16 cellular contexts compared by ENCODE assay signal in the genomic region with DNA sequence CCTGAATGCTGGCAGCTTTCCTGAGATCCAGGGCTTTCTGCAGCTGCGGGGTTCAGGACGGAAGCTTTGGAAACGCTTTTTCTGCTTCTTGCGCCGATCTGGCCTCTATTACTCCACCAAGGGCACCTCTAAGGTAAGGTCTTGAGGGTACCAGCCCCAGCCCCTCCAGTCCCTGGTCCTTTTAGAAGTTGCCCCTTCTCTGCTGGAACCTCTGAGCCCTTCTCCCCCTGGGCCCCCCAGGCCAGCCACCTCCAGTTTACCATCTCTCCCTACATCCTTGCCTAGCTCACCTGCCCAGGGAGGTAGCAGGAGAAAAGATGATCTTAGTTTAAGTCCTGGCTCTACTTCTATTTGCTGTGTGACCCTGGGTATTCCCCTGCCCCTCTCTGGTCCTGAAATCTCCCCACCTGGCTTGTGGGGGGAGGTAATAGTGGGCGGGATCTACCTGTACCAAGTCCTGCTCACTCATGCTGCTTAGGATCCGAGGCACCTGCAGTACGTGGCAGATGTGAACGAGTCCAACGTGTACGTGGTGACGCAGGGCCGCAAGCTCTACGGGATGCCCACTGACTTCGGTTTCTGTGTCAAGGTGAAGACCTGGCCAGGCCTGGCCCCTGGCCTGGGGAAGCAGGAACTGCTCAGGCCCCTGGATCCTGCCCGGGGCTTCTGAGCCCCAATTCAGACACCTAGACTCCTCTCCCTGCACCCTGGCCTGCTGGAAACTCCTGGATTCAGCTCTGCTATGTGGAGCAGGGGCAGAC. TPM values are rescaled to one million over a fixed set of nuclear protein-coding genes. Genes with fewer than 3 reads are reported as not detected.
DNase-seq lines count a peak whose midpoint lies in the region; ATAC-seq, FAIRE-seq and TF ChIP-seq lines count a peak whose summit lies in the region.
"Had no signal": no experiment of that assay in that cellular context is flagged by ENCODE, and none has a peak within 500 bp of the region (broad histone marks: within the 10 kb centered on the region; RNA-seq: fewer than 3 reads in every experiment).

No MANE protein-coding gene starts in this region.

- DNase-seq in H7 (peak; percentile 12), RWPE1 (ENCODE audit: low spot score) (no peak), neuronal stem cell (ENCODE audit: low spot score) (no peak), RCC 7860 (ENCODE audit: low spot score) (no peak)
- no peak for DNase-seq in activated CD4-positive, CD25-positive, alpha-beta regulatory T cell treated with anti-CD3 and anti-CD28 coated beads, Interleukin-2, amount 50 U/mL, for 72 hours
- DNase-seq: ACHN; C1 segment of cervical spinal cord; CD8-positive, alpha-beta memory T cell; NCI-H1417 treated with DMSO at 0.1 percent for 48 hours; NCI-H187 treated with DMSO at 0.1 percent for 48 hours; NCI-H2227 treated with DMSO at 0.1 percent for 48 hours; NCI-H510A treated with DMSO at 0.1 percent for 48 hours; RPMI8226 had no signal

- no peak for ATAC-seq in GM21367 (IDR thresholded peaks at IDR 0.05; ENCODE audit: unreplicated experiment)

- H3K79me1 ChIP-seq in neuronal stem cell (ENCODE audit: low read depth, low read length): peaks cover 3% of the 10 kb centered on the region

- H3K18ac ChIP-seq in neuronal stem cell (ENCODE audit: low read length): no peak overlapping the region

- CTCF ChIA-PET in RWPE1 (lab: Yijun Ruan, JAX): interaction anchor here (1.4 kb wide), 1 partner anchor 14 kb away, joined by 4 read pairs; no protein-coding TSS in a partner anchor

- H3K4me3 ChIP-seq in H7 (ENCODE audit: insufficient read depth, low read depth, low read length): no peak overlapping the region
- H3K4me3 ChIP-seq in neuronal stem cell (ENCODE audit: low read length in 2 of 2): no peak overlapping the region

- FAIRE-seq in RCC 7860 (lab: Jason Lieb, UNC): no peak
- FAIRE-seq: D721Med had no signal

- H2BK5ac ChIP-seq in neuronal stem cell (ENCODE audit: low read length): no peak overlapping the region

- H3K27me3 ChIP-seq in H7 (ENCODE audit: control insufficient read depth, insufficient read depth, low read length) (no peaks in the 10 kb centered on the region), neuronal stem cell (ENCODE audit: control insufficient read depth in 3 of 3, insufficient read depth in 3 of 3, low read depth in 1 of 3, low read length in 3 of 3) (peaks cover 0 to 77% (median 13%) of the 10 kb centered on the region in 3 experiments)

- no peak for TF ChIP-seq CTCF in RWPE1 (conservative IDR thresholded peaks at IDR 0.05; ENCODE audit: low read depth)

- no CpG with 5 or more reads among the region's 16 CpGs for WGBS in neuronal stem cell (ENCODE audit: extremely low coverage in 2 of 2, insufficient read length in 2 of 2, insufficient replicate concordance in 1 of 2), 2 donors

- H3K4me1 ChIP-seq in neuronal stem cell (ENCODE audit: control insufficient read depth in 2 of 2, insufficient read depth in 1 of 2, low read depth in 1 of 2, low read length in 2 of 2): peaks cover 9 to 18% of the 10 kb centered on the region in 2 donors

- no peaks in the 10 kb centered on the region for H3K9me3 ChIP-seq in neuronal stem cell (replicated peaks in 1 of 2; ENCODE audit: control insufficient read depth in 2 of 2, insufficient read depth in 1 of 2, low read depth in 1 of 2, low read length in 2 of 2)

- POLR2A ChIA-PET in RWPE1 (lab: Yijun Ruan, JAX; ENCODE audit: low non-redundant PET): interaction anchor here (0.6 kb wide), 1 partner anchor 49 kb away, joined by 7 read pairs; no protein-coding TSS in a partner anchor

- no peak overlapping the region for H3K4ac ChIP-seq in neuronal stem cell (ENCODE audit: low read length)

- H4K8ac ChIP-seq in neuronal stem cell (ENCODE audit: low read depth, low read length): no peak overlapping the region

- H3K23ac ChIP-seq in neuronal stem cell (ENCODE audit: low read depth, low read length, poor library complexity): no peak overlapping the region

- peak overlapping the region; percentile 45 for H3K9ac ChIP-seq in neuronal stem cell (ENCODE audit: low read depth, low read length, poor library complexity)

- H4K91ac ChIP-seq in neuronal stem cell (ENCODE audit: low read depth, low read length, poor library complexity): no peak overlapping the region

- H3K14ac ChIP-seq in neuronal stem cell (ENCODE audit: low read length): no peak overlapping the region

- H3K27ac ChIP-seq in RWPE1 (0 out of 2 replicates have a peak overlapping the region, but pooled peaks have one; percentile 35), neuronal stem cell (replicated peaks; ENCODE audit: low read length) (no peak overlapping the region)

- no peak overlapping the region for H2BK12ac ChIP-seq in neuronal stem cell (ENCODE audit: low read length)

- H3K36me3 ChIP-seq in H7 (replicated peaks; ENCODE audit: control insufficient read depth, insufficient read depth, low read length): peaks cover 28% of the 10 kb centered on the region
- H3K36me3 ChIP-seq in neuronal stem cell (replicated peaks in 1 of 2; ENCODE audit: control insufficient read depth in 2 of 2, insufficient read depth in 2 of 2, low read length in 2 of 2): no peaks in the 10 kb centered on the region

- no peak overlapping the region for H2BK120ac ChIP-seq in neuronal stem cell (ENCODE audit: low read depth, low read length)

- no peak overlapping the region for H2BK15ac ChIP-seq in neuronal stem cell (ENCODE audit: low read length)

- no peak overlapping the region for H3K4me2 ChIP-seq in neuronal stem cell (ENCODE audit: insufficient read depth, low read length, poor library complexity, severe bottlenecking)

- no peak overlapping the region for H2AK5ac ChIP-seq in neuronal stem cell (ENCODE audit: low read depth, low read length)

- H2AFZ ChIP-seq in neuronal stem cell (ENCODE audit: low read length): no peak overlapping the region

RNA-seq across cellular contexts. Expression of a gene that starts 6.5 kb away (rescaled TPM):
- total RNA-seq in H7 (2014; rRNA removed; shearing (Covaris generic)): 34.3 and 61.6 TPM in 2 replicates
- 5.9 TPM for polyA plus RNA-seq in neuronal stem cell (2013, experiment 1 of 2)
- polyA plus RNA-seq in neuronal stem cell (2013, experiment 2 of 2): 5.9 TPM
- total RNA-seq: CD8-positive, alpha-beta memory T cell; M059J had no signal
- polyA plus RNA-seq: CD8-positive, alpha-beta memory T cell had no signal

RNA-seq across cellular contexts. Expression of a gene that starts 13.9 kb away (rescaled TPM):
- 47.7 and 56.1 TPM in 2 replicates for total RNA-seq in H7 (2014; rRNA removed; shearing (Covaris generic))
- polyA plus RNA-seq in neuronal stem cell (2013, experiment 1 of 2): 78.7 TPM
- 72.6 TPM for polyA plus RNA-seq in neuronal stem cell (2013, experiment 2 of 2)

RNA-seq across cellular contexts. Expression of a gene that starts 44.4 kb away (rescaled TPM):
- total RNA-seq in H7 (2014; rRNA removed; shearing (Covaris generic)): 186 and 207 TPM in 2 replicates
- 69.2 TPM for polyA plus RNA-seq in neuronal stem cell (2013, experiment 1 of 2)
- 69.0 TPM for polyA plus RNA-seq in neuronal stem cell (2013, experiment 2 of 2)

RNA-seq across cellular contexts. Expression of a gene that starts 56.4 kb away (rescaled TPM):
- 15.9 and 17.6 TPM in 2 replicates for total RNA-seq in H7 (2014; rRNA removed; shearing (Covaris generic))
- polyA plus RNA-seq in neuronal stem cell (2013, experiment 1 of 2): 10.1 TPM
- polyA plus RNA-seq in neuronal stem cell (2013, experiment 2 of 2): 11.1 TPM
